20 cellular contexts compared by ENCODE assay signal in the genomic region with DNA sequence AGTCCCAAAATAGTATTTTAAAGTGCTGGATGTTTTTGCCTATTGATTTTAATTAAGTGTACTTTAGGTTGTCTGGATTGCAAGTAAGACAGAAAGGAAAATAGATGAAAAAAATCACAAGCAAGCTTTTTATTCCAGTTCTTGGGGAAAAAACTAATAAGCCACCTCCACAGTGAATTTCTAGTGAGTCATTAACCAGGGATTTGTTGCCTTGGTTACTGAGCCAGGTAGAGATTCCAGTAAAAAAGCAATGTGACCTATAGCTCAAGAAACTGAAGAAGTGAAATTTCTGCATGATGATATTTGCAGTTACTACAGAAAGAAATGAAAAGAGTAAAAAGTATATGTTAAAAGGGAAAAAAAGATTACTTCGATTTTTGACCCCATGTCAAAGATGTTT.
DNase-seq lines count a peak whose midpoint lies in the region; ATAC-seq and TF ChIP-seq lines count a peak whose summit lies in the region.
"Had no signal": no experiment of that assay in that cellular context is flagged by ENCODE, and none has a peak within 500 bp of the region (broad histone marks: within the 10 kb centered on the region; RNA-seq: fewer than 3 reads in every experiment).

No MANE protein-coding gene starts in this region.

- CTCF ChIA-PET in PC-9 (lab: Charles Lee), result no interaction called here

- H3K27me3 ChIP-seq in GM23248 (replicated peaks; ENCODE audit: insufficient read depth) (no peaks in the 10 kb centered on the region), PC-9 (ENCODE audit: insufficient read depth, low read depth) (no peaks in the 10 kb centered on the region)
- H3K27me3 ChIP-seq: ascending aorta had no signal

- peak overlapping the region; percentile 0 to 84 (median 1) for H3K27ac Mint-ChIP-seq in nephron
- H3K27ac Mint-ChIP-seq: natural killer cell had no signal

- H3K27me3 Mint-ChIP-seq in nephron (ENCODE audit: low read depth), result no peaks in the 10 kb centered on the region

- H3K9me2 ChIP-seq in GM23248 (ENCODE audit: insufficient read depth) (no peaks in the 10 kb centered on the region), PC-9 (ENCODE audit: insufficient read depth) (no peaks in the 10 kb centered on the region)

- no peaks in the 10 kb centered on the region for H3K9me3 Mint-ChIP-seq in nephron
- H3K9me3 Mint-ChIP-seq: natural killer cell had no signal

- H3K4me2 ChIP-seq in GM23248 (ENCODE audit: unreplicated experiment) (peak overlapping the region; percentile 22), PC-9 (peak overlapping the region; percentile 48)

- TSS peak; percentile 65 for BruUV-seq in PC-9 (replicated peaks; lab: Mats Ljungman, UMichigan)

- no peak for TF ChIP-seq CTCF in PC-9 (conservative IDR thresholded peaks at IDR 0.05)
- TF ChIP-seq CTCF in epithelial cell of esophagus (IDR thresholded peaks at IDR 0.05; ENCODE audit: insufficient read depth, low read depth, low read length, missing control alignments), result no peak
- no peak for TF ChIP-seq CTCF in nephron (IDR thresholded peaks at IDR 0.05; ENCODE audit: unreplicated experiment in 3 of 3)

- no peak overlapping the region for H3K9ac ChIP-seq in GM23248

- 83 to 89% methylated on average over 1 of the region's 1 CpG for WGBS in GM23248 (ENCODE audit: low coverage in 1 of 2, low lambda C conversion rate in 2 of 2, missing lambda C conversion rate in 2 of 2), 2 experiments

- H3K36me3 ChIP-seq in GM23248 (ENCODE audit: low read depth) (no peaks in the 10 kb centered on the region), PC-9 (ENCODE audit: low read depth) (no peaks in the 10 kb centered on the region)
- H3K36me3 ChIP-seq: ascending aorta had no signal

- H3K27ac ChIP-seq in GM23248, result peak overlapping the region; percentile 13; the same call in 1 of the 2 replicates
- peak overlapping the region; percentile 70 for H3K27ac ChIP-seq in PC-9
- H3K27ac ChIP-seq: ascending aorta, psoas muscle had no signal

- no peak overlapping the region for H3K4me3 ChIP-seq in GM23248
- peak overlapping the region; percentile 24; the same call in 1 of the 2 replicates for H3K4me3 ChIP-seq in PC-9
- no peak overlapping the region for H3K4me3 ChIP-seq in epithelial cell of esophagus (ENCODE audit: low read length)
- H3K4me3 ChIP-seq: ascending aorta, psoas muscle had no signal

- H3K4me1 ChIP-seq in GM23248 (ENCODE audit: insufficient read depth) (peaks cover 24% of the 10 kb centered on the region), PC-9 (replicated peaks; ENCODE audit: insufficient read depth) (peaks cover 34% of the 10 kb centered on the region)
- H3K4me1 ChIP-seq: ascending aorta, psoas muscle had no signal

- H3K79me2 ChIP-seq in GM23248 (ENCODE audit: insufficient read depth), result no peaks in the 10 kb centered on the region
- H3K79me2 ChIP-seq in PC-9 (ENCODE audit: low read depth), result no peaks in the 10 kb centered on the region

- no peaks in the 10 kb centered on the region for H3K36me3 Mint-ChIP-seq in nephron (ENCODE audit: low read depth)
- H3K36me3 Mint-ChIP-seq: natural killer cell had no signal

- H2AFZ ChIP-seq in GM23248 (no peak overlapping the region), PC-9 (no peak overlapping the region)

- intact Hi-C loops in PC-9 (cut with micrococcal nuclease; ENCODE audit: unreplicated experiment), result loop anchor here (1.0 to 10.0 kb wide), 6 partner anchors 33 to 296 kb away; no protein-coding TSS in a partner anchor

- ATAC-seq in left lobe of liver (no peak), HG03175 (IDR thresholded peaks at IDR 0.05; ENCODE audit: unreplicated experiment) (no peak)
- ATAC-seq: activated CD4-positive, CD25-positive, alpha-beta regulatory T cell treated with anti-CD3 and anti-CD28 coated beads, Interleukin-2, amount 50 U/mL, for 24 hours; HepG2; left ventricle myocardium superior; natural killer cell; psoas muscle had no signal

- no peak overlapping the region for H3K4me3 Mint-ChIP-seq in nephron
- H3K4me3 Mint-ChIP-seq: natural killer cell had no signal

- H3K9me3 ChIP-seq in GM23248 (ENCODE audit: low read depth) (no peaks in the 10 kb centered on the region), PC-9 (ENCODE audit: insufficient read depth, low read depth) (peaks cover 13% of the 10 kb centered on the region)
- H3K9me3 ChIP-seq: ascending aorta, psoas muscle had no signal

- POLR2A ChIA-PET in PC-9 (lab: Charles Lee; ENCODE audit: unreplicated experiment), result interaction anchor here (0.6 to 1.0 kb wide), 5 partner anchors 32 to 252 kb away, joined by 3 to 14 read pairs (median 4); no protein-coding TSS in a partner anchor

- in situ Hi-C loops in GM23248 (cut with MboI), result loop anchor here (25.0 kb wide), 1 partner anchor 102 kb away; no protein-coding TSS in a partner anchor

- DNase-seq in GM23248 (no peak), PC-9 (peak; percentile 35 to 76), epithelial cell of esophagus (ENCODE audit: low read depth) (peak; percentile 74), NCI-H510A (lab: John Stamatoyannopoulos, UW) (no peak), left lobe of liver (ENCODE audit: low spot score) (no peak), NCI-H510A treated with DMSO at 0.1 percent for 48 hours (lab: John Stamatoyannopoulos, UW) (no peak)
- DNase-seq: activated CD8-positive, alpha-beta memory T cell treated with anti-CD3 and anti-CD28 coated beads, Interleukin-2, amount 50 U/mL, for 4 hours; activated gamma-delta T cell treated with Interleukin-2 at 50 U/mL for 16 hours; AML-193; left ventricle myocardium superior; natural killer cell; NCI-H2081 treated with DMSO at 0.1 percent for 48 hours; NK-92 treated with Interleukin-12 subunit alpha and Interleukin-12 subunit beta, amount 100 ng/mL, for 24 hours; psoas muscle; SHP77 treated with DMSO at 0.1 percent for 48 hours had no signal

- peaks cover 19% of the 10 kb centered on the region for H3F3A ChIP-seq in GM23248 (ENCODE audit: insufficient read depth)
- peaks cover 18% of the 10 kb centered on the region for H3F3A ChIP-seq in PC-9 (ENCODE audit: insufficient read depth, low read depth)

- no peaks in the 10 kb centered on the region for H3K4me1 Mint-ChIP-seq in nephron
- H3K4me1 Mint-ChIP-seq: natural killer cell had no signal

- no peaks in the 10 kb centered on the region for H4K20me1 ChIP-seq in GM23248 (ENCODE audit: insufficient read depth)
- H4K20me1 ChIP-seq in PC-9 (ENCODE audit: insufficient read depth), result no peaks in the 10 kb centered on the region

Comparison
In these comparisons a context has a peak if more than half of its experiments do, and no peak if none do; other contexts are left out.
1. DNase-seq: peak in PC-9 (2 of 2) and epithelial cell of esophagus (single experiment); none in GM23248 (single experiment), NCI-H510A (single experiment), left lobe of liver (single experiment) and NCI-H510A treated with DMSO at 0.1 percent for 48 hours (single experiment).